8 cellular contexts compared by ENCODE assay signal in the genomic region with DNA sequence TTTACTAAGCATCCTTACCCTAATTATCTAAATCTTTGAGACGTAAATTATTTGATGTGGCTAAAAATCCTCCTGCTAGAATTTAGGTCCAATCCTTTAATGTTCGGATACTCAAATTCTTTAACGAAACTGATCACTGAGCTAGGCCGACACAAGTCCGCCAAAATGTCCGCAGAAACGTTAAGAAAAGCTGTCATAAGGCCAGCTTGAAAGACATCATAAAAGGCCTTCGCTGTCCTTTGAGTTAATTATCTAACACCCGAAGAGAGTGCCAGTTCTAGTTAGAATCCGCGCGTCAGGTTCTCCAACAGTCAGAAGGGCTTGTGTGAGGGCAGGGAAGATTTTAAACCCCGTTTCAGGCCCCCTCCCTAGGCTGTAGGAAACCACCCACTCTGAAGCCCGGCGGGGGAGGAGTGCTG. TPM values are rescaled to one million over a fixed set of nuclear protein-coding genes. Genes with fewer than 3 reads are reported as not detected.
DNase-seq lines count a peak whose midpoint lies in the region; ATAC-seq, FAIRE-seq and TF ChIP-seq lines count a peak whose summit lies in the region.

No MANE protein-coding gene starts in this region.

- TF ChIP-seq CTCF in GM12864 (IDR thresholded peaks at IDR 0.05; ENCODE audit: low read depth, low read length, missing control alignments) (no peak), NB4 (IDR thresholded peaks at IDR 0.05; ENCODE audit: low read depth, low read length) (no peak), natural killer cell (IDR thresholded peaks at IDR 0.05) (no peak), D721Med (IDR thresholded peaks at IDR 0.05; ENCODE audit: insufficient read depth, missing control alignments) (no peak)

- intact Hi-C loops in natural killer cell (cut with micrococcal nuclease) = loop anchor here (1.0 to 2.0 kb wide), 3 partner anchors 24 to 274 kb away; a partner anchor contains a TSS

- H3K4me1 Mint-ChIP-seq in natural killer cell = peaks cover 42 to 49% of the 10 kb centered on the region in 2 donors

- ATAC-seq in natural killer cell = no peak
- ATAC-seq in GM18505 (IDR thresholded peaks at IDR 0.05; ENCODE audit: unreplicated experiment) = no peak
- no peak for ATAC-seq in HG02981 (IDR thresholded peaks at IDR 0.05; ENCODE audit: unreplicated experiment)

- peak; percentile 60 for TF ChIP-seq POLR2A in NB4 (IDR thresholded peaks at IDR 0.05; ENCODE audit: extremely low read depth, insufficient read length)
- no peak for TF ChIP-seq POLR2A in GM18505 (IDR thresholded peaks at IDR 0.05; ENCODE audit: borderline replicate concordance, extremely low read depth, insufficient read depth, insufficient read length)

- no peak for FAIRE-seq in D721Med (lab: Jason Lieb, UNC)

- no peaks in the 10 kb centered on the region for H3K27me3 Mint-ChIP-seq in natural killer cell (ENCODE audit: low read depth in 2 of 2)

- H3K36me3 Mint-ChIP-seq in natural killer cell = no peaks in the 10 kb centered on the region

- DNase-seq in GM12864 (ENCODE audit: low read depth) = no peak
- DNase-seq in NB4 (ENCODE audit: low read depth) = no peak
- DNase-seq in dermis microvascular lymphatic vessel endothelial cell (ENCODE audit: low read depth in 2 of 2) = peak; percentile 80 to 95
- no peak for DNase-seq in natural killer cell
- no peak for DNase-seq in NK-92 (lab: John Stamatoyannopoulos, UW; ENCODE audit: unreplicated experiment)
- DNase-seq in D721Med (ENCODE audit: insufficient read length, low spot score) = no peak

- H3K4me3 ChIP-seq in GM12864 (ENCODE audit: low read depth, low read length) (peak overlapping the region; percentile 68), NB4 (ENCODE audit: low read depth, low read length) (peak overlapping the region; percentile 98)

- no peaks in the 10 kb centered on the region for H3K9me3 Mint-ChIP-seq in natural killer cell

- H3K27ac Mint-ChIP-seq in natural killer cell = peak overlapping the region; percentile 94 to 100

- peak overlapping the region; percentile 93 for H3K4me3 Mint-ChIP-seq in natural killer cell

RNA-seq across cellular contexts. Expression of a gene that starts 0.8 kb away (rescaled TPM):
- 371 and 477 TPM in 2 replicates for total RNA-seq in dermis microvascular lymphatic vessel endothelial cell
- 100 to 1,000 TPM; 116 to 127 (median 117) TPM for total RNA-seq in natural killer cell

RNA-seq across cellular contexts. Expression of a gene that starts 53.5 kb away (rescaled TPM):
- total RNA-seq in dermis microvascular lymphatic vessel endothelial cell = 39.1 and 47.9 TPM in 2 replicates
- total RNA-seq in natural killer cell = 10 to 100 TPM; 43.0 to 47.4 (median 46.6) TPM

Comparison
In these comparisons a context has a peak if more than half of its experiments do, and no peak if none do; other contexts are left out.
1. DNase-seq: peak in dermis microvascular lymphatic vessel endothelial cell (2 of 2); none in GM12864 (single experiment), NB4 (single experiment), natural killer cell (single experiment), NK-92 (single experiment) and D721Med (single experiment).